23 cellular contexts compared by ENCODE assay signal in genomic region chr7:2350055-2350454, GRCh38.
"Had no signal": no experiment of that assay in that cellular context is flagged by ENCODE, and none has a peak within 500 bp of the region (broad histone marks: within the 10 kb centered on the region; RNA-seq: fewer than 3 reads in every experiment).

No MANE protein-coding gene starts in this region.

- H3K27ac Mint-ChIP-seq: activated B cell treated with CpG ODN at 0.5 μM for 24 hours; activated CD4-positive, alpha-beta T cell treated with anti-CD3 and anti-CD28 coated beads, Interleukin-2, amount 10 ng/mL, durations not matched to agents 24 days and 14 days; activated naive CD4-positive, alpha-beta T cell treated with anti-CD3 and anti-CD28 coated beads for 36 hours; activated naive CD8-positive, alpha-beta T cell treated with anti-CD3 and anti-CD28 coated beads for 36 hours; activated T-helper 17 cell treated with anti-CD3 and anti-CD28 coated beads, Interleukin-2, amount 50 U/mL, for 72 hours; T-helper 1 cell treated with Interleukin-12 subunit alpha and Interleukin-12 subunit beta and Interleukin-4 antibody, amounts not matched to agents 30 μg/mL and 1 μg/mL, for 36 hours had no signal

- H3K27me3 Mint-ChIP-seq: activated B cell treated with CpG ODN at 0.5 μM for 24 hours; activated CD4-positive, alpha-beta T cell treated with anti-CD3 and anti-CD28 coated beads, Interleukin-2, amount 10 ng/mL, durations not matched to agents 24 days and 14 days; activated naive CD8-positive, alpha-beta T cell treated with anti-CD3 and anti-CD28 coated beads for 36 hours; activated T-helper 17 cell treated with anti-CD3 and anti-CD28 coated beads, Interleukin-2, amount 50 U/mL, for 72 hours had no signal

- H3K4me3 Mint-ChIP-seq: activated B cell treated with CpG ODN at 0.5 μM for 24 hours; activated CD4-positive, alpha-beta T cell treated with anti-CD3 and anti-CD28 coated beads, Interleukin-2, amount 10 ng/mL, durations not matched to agents 24 days and 14 days; activated naive CD4-positive, alpha-beta T cell treated with anti-CD3 and anti-CD28 coated beads for 36 hours; activated naive CD8-positive, alpha-beta T cell treated with anti-CD3 and anti-CD28 coated beads for 36 hours; activated T-helper 17 cell treated with anti-CD3 and anti-CD28 coated beads, Interleukin-2, amount 50 U/mL, for 72 hours; T-helper 1 cell treated with Interleukin-12 subunit alpha and Interleukin-12 subunit beta and Interleukin-4 antibody, amounts not matched to agents 30 μg/mL and 1 μg/mL, for 36 hours had no signal

- H3K4me1 Mint-ChIP-seq: activated T-helper 17 cell treated with anti-CD3 and anti-CD28 coated beads, Interleukin-2, amount 50 U/mL, for 72 hours had no signal

- H3K9me3 Mint-ChIP-seq: activated B cell treated with CpG ODN at 0.5 μM for 24 hours; activated CD4-positive, alpha-beta T cell treated with anti-CD3 and anti-CD28 coated beads, Interleukin-2, amount 10 ng/mL, durations not matched to agents 24 days and 14 days; activated naive CD4-positive, alpha-beta T cell treated with anti-CD3 and anti-CD28 coated beads for 36 hours; activated naive CD8-positive, alpha-beta T cell treated with anti-CD3 and anti-CD28 coated beads for 36 hours; activated T-helper 17 cell treated with anti-CD3 and anti-CD28 coated beads, Interleukin-2, amount 50 U/mL, for 72 hours; T-helper 1 cell treated with Interleukin-12 subunit alpha and Interleukin-12 subunit beta and Interleukin-4 antibody, amounts not matched to agents 30 μg/mL and 1 μg/mL, for 36 hours had no signal

- DNase-seq: activated B cell treated with CpG ODN at 0.5 μM for 24 hours; activated CD4-positive, alpha-beta T cell treated with anti-CD3 and anti-CD28 coated beads for 1 hour; activated CD4-positive, alpha-beta T cell treated with anti-CD3 and anti-CD28 coated beads, Interleukin-2, amount 10 ng/mL, durations not matched to agents 24 days and 14 days; activated CD4-positive, alpha-beta T cell treated with anti-CD3 and anti-CD28 coated beads, Interleukin-2, amount 50 U/mL, for 48 hours; activated gamma-delta T cell; activated naive CD4-positive, alpha-beta T cell treated with anti-CD3 and anti-CD28 coated beads for 36 hours; activated naive CD8-positive, alpha-beta T cell treated with anti-CD3 and anti-CD28 coated beads for 36 hours; activated T-cell treated with anti-CD3 and anti-CD28 coated beads for 4 hours; activated T-cell treated with anti-CD3 and anti-CD28 coated beads, Interleukin-2, amount 50 U/mL, for 48 hours; Kasumi-1; KBM-7; NCI-H1105 treated with DMSO at 0.1 percent for 48 hours; NCI-H1436 treated with DMSO at 0.1 percent for 48 hours; NCI-H187; NCI-H2081 treated with DMSO at 0.1 percent for 48 hours; NCI-H2171; NCI-H2227 treated with DMSO at 0.1 percent for 48 hours; NCI-H526 treated with DMSO at 0.1 percent for 48 hours; NCI-H82; SHP77 treated with DMSO at 0.1 percent for 48 hours; T-helper 9 cell had no signal

- ATAC-seq: activated T-helper 17 cell treated with anti-CD3 and anti-CD28 coated beads, Interleukin-2, amount 50 U/mL, for 72 hours had no signal
